Comparison of ENCODE assay signal across 8 cellular contexts in genomic region chr12:47636908-47637780, GRCh38.
DNase-seq lines count a peak whose midpoint lies in the region; ATAC-seq and TF ChIP-seq lines count a peak whose summit lies in the region.

No MANE protein-coding gene starts in this region.

- CTCF ChIA-PET in SK-N-SH (lab: Yijun Ruan, JAX) (interaction anchor here (0.6 to 3.3 kb wide), 7 partner anchors 11 to 604 kb away, joined by 3 to 16 read pairs (median 4); no protein-coding TSS in a partner anchor), PC-3 (lab: Charles Lee) (interaction anchor here (0.5 to 1.0 kb wide), 2 partner anchors 9 to 49 kb away, joined by 3 read pairs; no protein-coding TSS in a partner anchor)

- no peaks in the 10 kb centered on the region for H3K4me1 Mint-ChIP-seq in activated naive CD8-positive, alpha-beta T cell treated with anti-CD3 and anti-CD28 coated beads, Interleukin-2, amount 10 ng/mL, durations not matched to agents 7 days and 5 days

- POLR2A ChIA-PET in SK-N-SH (lab: Yijun Ruan, JAX): no interaction called here
- POLR2A ChIA-PET in PC-3 (lab: Charles Lee; ENCODE audit: unreplicated experiment): no interaction called here
- POLR2A ChIA-PET in activated naive CD8-positive, alpha-beta T cell treated with anti-CD3 and anti-CD28 coated beads, Interleukin-2, amount 10 ng/mL, durations not matched to agents 7 days and 5 days (lab: Charles Lee): interaction anchor here (0.6 to 1.5 kb wide), 2 partner anchors 9 to 69 kb away, joined by 4 read pairs; no protein-coding TSS in a partner anchor

- 50% methylated on average over 8 of the region's 8 CpGs for WGBS in SK-N-SH (ENCODE audit: low lambda C conversion rate)

- peaks cover 11% of the 10 kb centered on the region; the same call in 1 of the 2 replicates for H3K9me3 ChIP-seq in SK-N-SH
- H3K9me3 ChIP-seq in PC-3 (ENCODE audit: low read length): no peaks in the 10 kb centered on the region
- peaks cover 0 to 18% of the 10 kb centered on the region in 2 donors for H3K9me3 ChIP-seq in left lung

- intact Hi-C loops in PC-3 (cut with micrococcal nuclease) (no loop called here), left lung (cut with DNase I) (no loop called here)

- H3K27ac Mint-ChIP-seq in activated naive CD8-positive, alpha-beta T cell treated with anti-CD3 and anti-CD28 coated beads, Interleukin-2, amount 10 ng/mL, durations not matched to agents 7 days and 5 days: no peak overlapping the region

- TF ChIP-seq EP300 in SK-N-SH (IDR thresholded peaks at IDR 0.05; ENCODE audit: borderline replicate concordance in 1 of 2, low read depth in 1 of 2, low read length in 1 of 2): no peak

- H3K4me1 ChIP-seq in SK-N-SH (ENCODE audit: control insufficient read depth in 1 of 2, insufficient read depth in 2 of 2, low read depth in 1 of 2, low read length in 1 of 2) (no peaks in the 10 kb centered on the region), PC-3 (ENCODE audit: insufficient read depth, low read length) (peaks cover 3% of the 10 kb centered on the region; the same call in 1 of the 2 replicates), left lung (no peaks in the 10 kb centered on the region)

- H3F3A ChIP-seq in SK-N-SH (replicated peaks; ENCODE audit: insufficient read depth): peaks cover 7% of the 10 kb centered on the region
- peaks cover 9% of the 10 kb centered on the region for H3F3A ChIP-seq in PC-3 (ENCODE audit: low read length, unreplicated experiment)

- TF ChIP-seq RAD21 in SK-N-SH (IDR thresholded peaks at IDR 0.05; ENCODE audit: low read length): no peak

- ATAC-seq in SK-N-SH treated with all-trans-retinoic acid at 6 μM for 48 hours: no peak
- no peak; the same call in 1 of the 2 replicates for ATAC-seq in PC-3
- ATAC-seq in activated naive CD8-positive, alpha-beta T cell treated with anti-CD3 and anti-CD28 coated beads, Interleukin-2, amount 10 ng/mL, durations not matched to agents 7 days and 5 days (ENCODE audit: low read depth): no peak
- ATAC-seq in left lung: no peak
- no peak for ATAC-seq in HG03460 (IDR thresholded peaks at IDR 0.05; ENCODE audit: unreplicated experiment)

- BruUV-seq in PC-3 (replicated peaks; lab: Mats Ljungman, UMichigan): no TSS peak

- DNase-seq in SK-N-SH (no peak), PC-3 (peak; percentile 77), left lung (peak in 1 of 2 donors; percentile 43), HuH-7.5 (ENCODE audit: low spot score) (no peak), nucleus accumbens (lab: John Stamatoyannopoulos, UW) (no peak)
- peak; percentile 35 for DNase-seq in activated naive CD8-positive, alpha-beta T cell treated with anti-CD3 and anti-CD28 coated beads, Interleukin-2, amount 10 ng/mL, durations not matched to agents 7 days and 5 days

- no peak overlapping the region for H3K4me3 Mint-ChIP-seq in activated naive CD8-positive, alpha-beta T cell treated with anti-CD3 and anti-CD28 coated beads, Interleukin-2, amount 10 ng/mL, durations not matched to agents 7 days and 5 days

- H3K9ac ChIP-seq in SK-N-SH (no peak overlapping the region), PC-3 (ENCODE audit: low read length) (peak overlapping the region; percentile 9; the same call in 1 of the 2 replicates)

- H2AFZ ChIP-seq in SK-N-SH (ENCODE audit: low read depth) (no peak overlapping the region), PC-3 (ENCODE audit: low read length) (0 out of 2 replicates have a peak overlapping the region, but pooled peaks have one; percentile 20)

- no peaks in the 10 kb centered on the region for H3K27me3 Mint-ChIP-seq in activated naive CD8-positive, alpha-beta T cell treated with anti-CD3 and anti-CD28 coated beads, Interleukin-2, amount 10 ng/mL, durations not matched to agents 7 days and 5 days

- H3K36me3 Mint-ChIP-seq in activated naive CD8-positive, alpha-beta T cell treated with anti-CD3 and anti-CD28 coated beads, Interleukin-2, amount 10 ng/mL, durations not matched to agents 7 days and 5 days: peaks cover 51% of the 10 kb centered on the region

- H3K4me2 ChIP-seq in SK-N-SH (no peak overlapping the region), PC-3 (ENCODE audit: low read length) (no peak overlapping the region)

- H3K27ac ChIP-seq in SK-N-SH (ENCODE audit: low read depth in 2 of 2, low read length in 1 of 2) (no peak overlapping the region), PC-3 (ENCODE audit: low read length) (peak overlapping the region; percentile 7; the same call in 1 of the 2 replicates), left lung (no peak overlapping the region)

- H3K9me2 ChIP-seq in SK-N-SH: no peaks in the 10 kb centered on the region
- H3K9me2 ChIP-seq in PC-3 (replicated peaks; ENCODE audit: low read length): no peaks in the 10 kb centered on the region

- H3K79me2 ChIP-seq in SK-N-SH (ENCODE audit: insufficient read depth) (no peaks in the 10 kb centered on the region), PC-3 (ENCODE audit: low read length) (no peaks in the 10 kb centered on the region)

- no peak overlapping the region for H3K4me3 ChIP-seq in SK-N-SH (ENCODE audit: low read depth in 2 of 2, low read length in 1 of 2)
- H3K4me3 ChIP-seq in PC-3 (ENCODE audit: low read length): no peak overlapping the region
- H3K4me3 ChIP-seq in left lung: no peak overlapping the region

- H3K36me3 ChIP-seq in SK-N-SH (replicated peaks in 1 of 2; ENCODE audit: control insufficient read depth in 1 of 2, insufficient read depth in 2 of 2, low read length in 1 of 2) (peaks cover 0 to 7% of the 10 kb centered on the region in 2 experiments), PC-3 (ENCODE audit: low read depth, low read length) (0 out of 2 replicates have a peak, but pooled peaks cover 3% of the 10 kb centered on the region), left lung (no peaks in the 10 kb centered on the region)

- H4K20me1 ChIP-seq in SK-N-SH (ENCODE audit: insufficient read depth) (no peaks in the 10 kb centered on the region), PC-3 (ENCODE audit: low read length) (no peaks in the 10 kb centered on the region)

- H3K9me3 Mint-ChIP-seq in activated naive CD8-positive, alpha-beta T cell treated with anti-CD3 and anti-CD28 coated beads, Interleukin-2, amount 10 ng/mL, durations not matched to agents 7 days and 5 days: peaks cover 27% of the 10 kb centered on the region

- H3K27me3 ChIP-seq in SK-N-SH (ENCODE audit: insufficient read depth) (no peaks in the 10 kb centered on the region), PC-3 (ENCODE audit: low read length) (no peaks in the 10 kb centered on the region), left lung (no peaks in the 10 kb centered on the region)

- TF ChIP-seq CTCF in SK-N-SH (IDR thresholded peaks at IDR 0.05) (peak; percentile 53), PC-3 (conservative IDR thresholded peaks at IDR 0.05; ENCODE audit: low read depth, low read length) (peak; percentile 87), left lung (IDR thresholded peaks at IDR 0.05) (peak; percentile 27 to 40)

TF ChIP-seq in SK-N-SH, 30 proteins besides CTCF, POLR2A, EP300 and RAD21:
- TF ChIP-seq GABPA (IDR thresholded peaks at IDR 0.05; ENCODE audit: low read depth) (no peak), FOXM1 (IDR thresholded peaks at IDR 0.05; ENCODE audit: low read depth) (no peak), RFX5 (IDR thresholded peaks at IDR 0.05; ENCODE audit: low read length) (no peak), POLR2AphosphoS5 (IDR thresholded peaks at IDR 0.05; ENCODE audit: low read depth, low read length) (no peak), ZBTB33 (IDR thresholded peaks at IDR 0.05; ENCODE audit: borderline replicate concordance, low read depth) (no peak), TEAD4 (IDR thresholded peaks at IDR 0.05; ENCODE audit: borderline replicate concordance, insufficient read depth) (no peak), RCOR1 (IDR thresholded peaks at IDR 0.05; ENCODE audit: low read length) (no peak)

TF ChIP-seq in SK-N-SH treated with all-trans-retinoic acid at 6 μM for 48 hours, 23 proteins besides CTCF, POLR2A, EP300 and RAD21:
- TF ChIP-seq TOX (CRISPR knock-in tag; IDR thresholded peaks at IDR 0.05; ENCODE audit: borderline replicate concordance) (no peak), ZNF8 (CRISPR knock-in tag; IDR thresholded peaks at IDR 0.05) (no peak), ZC3H10 (CRISPR knock-in tag; IDR thresholded peaks at IDR 0.05) (no peak), CSRNP3 (CRISPR knock-in tag; IDR thresholded peaks at IDR 0.05) (no peak), ARNTL (CRISPR knock-in tag; IDR thresholded peaks at IDR 0.05; ENCODE audit: borderline replicate concordance, low read depth) (no peak), OSR1 (CRISPR knock-in tag; IDR thresholded peaks at IDR 0.05) (no peak), ISL1 (CRISPR knock-in tag; IDR thresholded peaks at IDR 0.05) (no peak), BACH2 (CRISPR knock-in tag; IDR thresholded peaks at IDR 0.05; ENCODE audit: borderline replicate concordance) (no peak), ZFP30 (CRISPR knock-in tag; IDR thresholded peaks at IDR 0.05) (no peak), ZNF70 (CRISPR knock-in tag; IDR thresholded peaks at IDR 0.05) (no peak), ZNF565 (CRISPR knock-in tag; conservative IDR thresholded peaks at IDR 0.05; ENCODE audit: low read depth) (no peak)

Comparison
In these comparisons a context has a peak if more than half of its experiments do, and no peak if none do; other contexts are left out.
1. DNase-seq: peak in PC-3 (single experiment) and activated naive CD8-positive, alpha-beta T cell treated with anti-CD3 and anti-CD28 coated beads, Interleukin-2, amount 10 ng/mL, durations not matched to agents 7 days and 5 days (single experiment); none in SK-N-SH (single experiment), HuH-7.5 (single experiment) and nucleus accumbens (0 of 56).
2. CTCF ChIP-seq: peak in every context shown above with its lines; median percentile 87 in PC-3; 53 in SK-N-SH; 34 in left lung.